17 cellular contexts compared by ENCODE assay signal in the genomic region with DNA sequence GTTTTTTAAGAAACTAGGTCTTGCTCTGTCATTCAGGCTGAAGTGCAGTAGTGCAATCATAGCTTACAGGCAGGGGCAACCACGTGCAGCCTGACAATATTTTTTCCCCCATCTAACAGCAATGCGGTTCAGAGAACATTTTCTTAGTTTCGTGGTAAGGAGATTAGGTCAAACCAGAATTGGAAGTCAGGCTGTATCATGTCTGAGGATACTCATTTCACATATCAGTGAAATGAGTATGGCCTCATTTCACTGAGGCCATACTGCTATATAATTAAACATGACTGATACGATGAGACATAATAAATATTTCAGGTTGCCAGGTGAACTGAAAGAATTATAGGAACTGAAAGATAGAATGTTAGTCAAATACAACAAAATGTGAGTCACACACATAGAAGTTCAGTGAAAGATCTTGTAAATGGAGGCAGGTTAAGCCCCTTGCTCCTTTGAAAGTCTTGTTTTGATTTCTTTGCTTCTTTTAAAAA. TPM values are rescaled to one million over a fixed set of nuclear protein-coding genes. Genes with fewer than 3 reads are reported as not detected.
DNase-seq lines count a peak whose midpoint lies in the region; ATAC-seq, FAIRE-seq and TF ChIP-seq lines count a peak whose summit lies in the region.
"Had no signal": no experiment of that assay in that cellular context is flagged by ENCODE, and none has a peak within 500 bp of the region (broad histone marks: within the 10 kb centered on the region; RNA-seq: fewer than 3 reads in every experiment).

No MANE protein-coding gene starts in this region.

- H3K4me3 ChIP-seq in MM.1S (ENCODE audit: low read length): no peak overlapping the region
- no peak overlapping the region for H3K4me3 ChIP-seq in colonic mucosa
- H3K4me3 ChIP-seq in brain microvascular endothelial cell (ENCODE audit: low read depth, low read length): no peak overlapping the region
- H3K4me3 ChIP-seq: mucosa of descending colon, sigmoid colon had no signal

- no peaks in the 10 kb centered on the region for H3K27me3 Mint-ChIP-seq in activated CD8-positive, alpha-beta memory T cell treated with anti-CD3 and anti-CD28 coated beads, Interleukin-2, amount 10 ng/mL, durations not matched to agents 7 days and 5 days
- H3K27me3 Mint-ChIP-seq: CD4-positive, CD25-positive, alpha-beta regulatory T cell had no signal

- no peak for FAIRE-seq in D721Med (lab: Jason Lieb, UNC)
- FAIRE-seq: GM18507 had no signal

- 0 out of 2 replicates have a peak, but pooled peaks cover 7% of the 10 kb centered on the region for H3K4me1 ChIP-seq in MM.1S (ENCODE audit: low read length)
- H3K4me1 ChIP-seq in colonic mucosa: no peaks in the 10 kb centered on the region
- H3K4me1 ChIP-seq: sigmoid colon had no signal

- H3F3A ChIP-seq in MM.1S (ENCODE audit: insufficient read depth, low read length): no peaks in the 10 kb centered on the region

- H4K20me1 ChIP-seq in MM.1S (ENCODE audit: insufficient read depth, low read length): no peaks in the 10 kb centered on the region

- no peak for TF ChIP-seq CTCF in MM.1S (IDR thresholded peaks at IDR 0.05; ENCODE audit: low read length)
- TF ChIP-seq CTCF in D721Med (IDR thresholded peaks at IDR 0.05; ENCODE audit: insufficient read depth, missing control alignments): no peak
- no peak for TF ChIP-seq CTCF in colonic mucosa (IDR thresholded peaks at IDR 0.05)
- TF ChIP-seq CTCF in brain microvascular endothelial cell (IDR thresholded peaks at IDR 0.05; ENCODE audit: low read depth, low read length, missing control alignments): no peak

- no peak overlapping the region for H3K4me2 ChIP-seq in MM.1S (ENCODE audit: low read depth, low read length)

- peak; percentile 82 for ATAC-seq in GM18508 (IDR thresholded peaks at IDR 0.05; ENCODE audit: insufficient read depth, unreplicated experiment)
- peak; percentile 77 for ATAC-seq in GM19467 (IDR thresholded peaks at IDR 0.05; ENCODE audit: unreplicated experiment)
- ATAC-seq in HG02943 (IDR thresholded peaks at IDR 0.05; ENCODE audit: low read depth, unreplicated experiment): peak; percentile 64
- ATAC-seq in activated CD8-positive, alpha-beta memory T cell treated with anti-CD3 and anti-CD28 coated beads, Interleukin-2, amount 10 ng/mL, durations not matched to agents 7 days and 5 days: no peak
- ATAC-seq: mucosa of descending colon had no signal

- H3K27ac Mint-ChIP-seq in activated CD8-positive, alpha-beta memory T cell treated with anti-CD3 and anti-CD28 coated beads, Interleukin-2, amount 10 ng/mL, durations not matched to agents 7 days and 5 days: no peak overlapping the region
- H3K27ac Mint-ChIP-seq: CD4-positive, CD25-positive, alpha-beta regulatory T cell had no signal

- H3K4me1 Mint-ChIP-seq in activated CD8-positive, alpha-beta memory T cell treated with anti-CD3 and anti-CD28 coated beads, Interleukin-2, amount 10 ng/mL, durations not matched to agents 7 days and 5 days: no peaks in the 10 kb centered on the region
- H3K4me1 Mint-ChIP-seq: CD4-positive, CD25-positive, alpha-beta regulatory T cell had no signal

- H3K27me3 ChIP-seq in MM.1S (replicated peaks; ENCODE audit: insufficient read depth, low read length): no peaks in the 10 kb centered on the region
- H3K27me3 ChIP-seq in colonic mucosa: no peaks in the 10 kb centered on the region
- H3K27me3 ChIP-seq in brain microvascular endothelial cell (replicated peaks): no peaks in the 10 kb centered on the region
- H3K27me3 ChIP-seq: sigmoid colon had no signal

- peak; percentile 54 for DNase-seq in MM.1S
- DNase-seq in D721Med (ENCODE audit: insufficient read length, low spot score): no peak
- DNase-seq in colonic mucosa: no peak
- DNase-seq in brain microvascular endothelial cell: no peak
- DNase-seq in activated CD8-positive, alpha-beta memory T cell treated with anti-CD3 and anti-CD28 coated beads, Interleukin-2, amount 10 ng/mL, durations not matched to agents 7 days and 5 days: no peak
- DNase-seq: CD4-positive, CD25-positive, alpha-beta regulatory T cell; head of caudate nucleus; mucosa of descending colon; NCI-H2081; sigmoid colon; stimulated activated CD8-positive, alpha-beta memory T cell treated with anti-CD3 and anti-CD28 coated beads, Interleukin-4, amount 100 ng/mL, for 48 hours had no signal

- no peak overlapping the region for H3K4me3 Mint-ChIP-seq in activated CD8-positive, alpha-beta memory T cell treated with anti-CD3 and anti-CD28 coated beads, Interleukin-2, amount 10 ng/mL, durations not matched to agents 7 days and 5 days
- H3K4me3 Mint-ChIP-seq: CD4-positive, CD25-positive, alpha-beta regulatory T cell had no signal

- no peaks in the 10 kb centered on the region for H3K36me3 ChIP-seq in MM.1S (replicated peaks; ENCODE audit: insufficient read depth, low read length)
- H3K36me3 ChIP-seq in colonic mucosa: no peaks in the 10 kb centered on the region
- no peaks in the 10 kb centered on the region for H3K36me3 ChIP-seq in brain microvascular endothelial cell (replicated peaks)
- H3K36me3 ChIP-seq: sigmoid colon had no signal

- H3K79me2 ChIP-seq in MM.1S (ENCODE audit: low read length): no peaks in the 10 kb centered on the region

- H3K36me3 Mint-ChIP-seq in activated CD8-positive, alpha-beta memory T cell treated with anti-CD3 and anti-CD28 coated beads, Interleukin-2, amount 10 ng/mL, durations not matched to agents 7 days and 5 days: no peaks in the 10 kb centered on the region
- H3K36me3 Mint-ChIP-seq: CD4-positive, CD25-positive, alpha-beta regulatory T cell had no signal

- peak overlapping the region; percentile 7; the same call in 1 of the 2 replicates for H3K27ac ChIP-seq in MM.1S (ENCODE audit: low read length)
- H3K27ac ChIP-seq in colonic mucosa: no peak overlapping the region
- H3K27ac ChIP-seq in brain microvascular endothelial cell: no peak overlapping the region
- H3K27ac ChIP-seq: sigmoid colon, VCaP had no signal

- no peak overlapping the region for H2AFZ ChIP-seq in MM.1S (ENCODE audit: low read length)

- H3K9ac ChIP-seq in MM.1S (ENCODE audit: low read length): no peak overlapping the region
- H3K9ac ChIP-seq in colonic mucosa (ENCODE audit: low read depth in 2 of 2, low read length in 2 of 2): no peak overlapping the region

- CTCF ChIA-PET in activated CD8-positive, alpha-beta memory T cell treated with anti-CD3 and anti-CD28 coated beads, Interleukin-2, amount 10 ng/mL, durations not matched to agents 7 days and 5 days (lab: Charles Lee): no interaction called here

- no peaks in the 10 kb centered on the region for H3K9me3 Mint-ChIP-seq in activated CD8-positive, alpha-beta memory T cell treated with anti-CD3 and anti-CD28 coated beads, Interleukin-2, amount 10 ng/mL, durations not matched to agents 7 days and 5 days (ENCODE audit: low read depth)

- in situ Hi-C loops in brain microvascular endothelial cell (cut with HindIII; ENCODE audit: low pct_ligation_motif_present, low sequenced_read_pairs): no loop called here

- intact Hi-C loops in colonic mucosa (cut with DNase I): no loop called here

- H3K9me3 ChIP-seq in MM.1S (replicated peaks; ENCODE audit: insufficient read depth, low read length) (no peaks in the 10 kb centered on the region), colonic mucosa (no peaks in the 10 kb centered on the region)
- H3K9me3 ChIP-seq: sigmoid colon had no signal

- H3K9me2 ChIP-seq in MM.1S (replicated peaks; ENCODE audit: insufficient read depth, low read length): no peaks in the 10 kb centered on the region

RNA-seq across cellular contexts. Expression of gene IZUMO1R, which starts 32.5 kb away (rescaled TPM):
- total RNA-seq in colonic mucosa: not detected
- total RNA-seq in activated CD8-positive, alpha-beta memory T cell treated with anti-CD3 and anti-CD28 coated beads, Interleukin-2, amount 10 ng/mL, durations not matched to agents 7 days and 5 days: not detected
- total RNA-seq: CD4-positive, CD25-positive, alpha-beta regulatory T cell; dermis microvascular lymphatic vessel endothelial cell; mucosa of descending colon; sigmoid colon had no signal
